In the genomic region with DNA sequence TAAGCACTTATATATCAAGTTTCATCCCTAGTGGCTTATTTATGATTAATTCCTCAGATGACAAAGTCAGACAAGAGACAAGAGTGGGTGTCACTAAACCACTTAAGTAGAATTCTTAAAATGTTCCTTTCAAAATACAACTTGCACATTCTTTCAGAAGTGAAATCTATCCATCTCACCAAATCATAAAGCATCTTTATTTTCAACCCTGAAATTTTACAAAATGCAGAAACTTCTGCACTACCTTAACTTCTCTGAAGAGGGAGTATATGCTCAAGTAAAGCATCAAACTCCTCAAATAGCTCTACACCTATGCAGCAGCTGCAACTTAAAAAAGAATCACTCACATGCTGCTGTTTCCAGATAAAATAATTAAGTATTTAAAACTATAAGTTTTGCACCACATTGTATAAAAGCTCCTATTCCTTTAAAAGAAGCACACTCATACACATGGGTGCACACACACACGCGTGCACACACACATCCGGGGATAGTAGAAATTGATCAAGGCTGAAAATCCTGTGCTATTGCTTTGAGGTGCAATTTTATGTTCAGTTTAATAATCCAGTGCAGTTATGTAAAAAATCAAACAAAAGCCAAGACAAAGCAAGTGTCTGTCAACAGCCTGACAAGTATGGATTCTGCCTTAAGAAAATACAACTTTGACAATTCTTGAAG, we compare ENCODE assay signal across 10 cellular contexts.
DNase-seq lines count a peak whose midpoint lies in the region; ATAC-seq and TF ChIP-seq lines count a peak whose summit lies in the region.
"Had no signal": no experiment of that assay in that cellular context is flagged by ENCODE, and none has a peak within 500 bp of the region (broad histone marks: within the 10 kb centered on the region; RNA-seq: fewer than 3 reads in every experiment).

No MANE protein-coding gene starts in this region.

- ATAC-seq in HG02981 (IDR thresholded peaks at IDR 0.05; ENCODE audit: unreplicated experiment) = peak; percentile 84
- no peak for ATAC-seq in Panc1
- no peak for ATAC-seq in gastroesophageal sphincter
- no peak for ATAC-seq in thoracic aorta (ENCODE audit: insufficient number of reproducible peaks, low FRiP score, low read depth)

- H3K27ac ChIP-seq in Panc1 (ENCODE audit: low read length) (no peak overlapping the region), gastroesophageal sphincter (no peak overlapping the region), thoracic aorta (no peak overlapping the region)
- H3K27ac ChIP-seq: BLaER1 had no signal

- no peak overlapping the region for H3K4me3 Mint-ChIP-seq in activated naive CD4-positive, alpha-beta T cell treated with anti-CD3 and anti-CD28 coated beads for 36 hours

- H3K36me3 ChIP-seq in Panc1 (ENCODE audit: control insufficient read depth, insufficient read depth, low read length) = no peaks in the 10 kb centered on the region
- no peaks in the 10 kb centered on the region for H3K36me3 ChIP-seq in gastroesophageal sphincter
- no peaks in the 10 kb centered on the region for H3K36me3 ChIP-seq in thoracic aorta

- no peaks in the 10 kb centered on the region for H3K36me3 Mint-ChIP-seq in activated naive CD4-positive, alpha-beta T cell treated with anti-CD3 and anti-CD28 coated beads for 36 hours (ENCODE audit: low read depth)

- intact Hi-C loops in Panc1 (cut with micrococcal nuclease; ENCODE audit: unreplicated experiment) = loop anchor here (5.0 kb wide), 1 partner anchor 1234 kb away; no protein-coding TSS in a partner anchor
- intact Hi-C loops in activated naive CD4-positive, alpha-beta T cell treated with anti-CD3 and anti-CD28 coated beads for 36 hours (cut with micrococcal nuclease) = no loop called here

- H3K4me3 ChIP-seq in Panc1 (ENCODE audit: low read depth in 2 of 2, low read length in 2 of 2) (no peak overlapping the region), gastroesophageal sphincter (no peak overlapping the region), thoracic aorta (no peak overlapping the region)
- H3K4me3 ChIP-seq: BLaER1, skin epidermis had no signal

- no TSS peak for BruUV-seq in Panc1 (replicated peaks; lab: Mats Ljungman, UMichigan)

- H3K9me3 ChIP-seq in Panc1 (ENCODE audit: control insufficient read depth, insufficient read depth, low read depth, low read length) (no peaks in the 10 kb centered on the region), gastroesophageal sphincter (no peaks in the 10 kb centered on the region), thoracic aorta (no peaks in the 10 kb centered on the region)
- H3K9me3 ChIP-seq: BLaER1 had no signal

- no peak for TF ChIP-seq POLR2A in gastroesophageal sphincter (IDR thresholded peaks at IDR 0.05)

- in situ Hi-C loops in Panc1 (cut with HindIII; ENCODE audit: low pct_unique_long_range_greater_than_20kb, low sequenced_read_pairs) = no loop called here

- H3K4me1 ChIP-seq in Panc1 (ENCODE audit: control insufficient read depth, insufficient read depth, low read length) = no peaks in the 10 kb centered on the region
- peaks cover 0 to 15% (median 0%) of the 10 kb centered on the region in 3 donors for H3K4me1 ChIP-seq in gastroesophageal sphincter
- H3K4me1 ChIP-seq in thoracic aorta (ENCODE audit: control insufficient read depth in 1 of 2, low read depth in 2 of 2) = peaks cover 2 to 9% of the 10 kb centered on the region in 2 donors

- TF ChIP-seq EP300 in gastroesophageal sphincter (IDR thresholded peaks at IDR 0.05) = no peak

- peak; percentile 33; the same call in 1 of the 2 replicates for TF ChIP-seq CTCF in Panc1 (IDR thresholded peaks at IDR 0.05)
- TF ChIP-seq CTCF in gastroesophageal sphincter (IDR thresholded peaks at IDR 0.05) = peak; percentile 38 to 66 (median 50)
- TF ChIP-seq CTCF in thoracic aorta (IDR thresholded peaks at IDR 0.05) = peak; percentile 58

- no peaks in the 10 kb centered on the region for H3K4me1 Mint-ChIP-seq in activated naive CD4-positive, alpha-beta T cell treated with anti-CD3 and anti-CD28 coated beads for 36 hours (ENCODE audit: low read depth)

- peaks cover 2% of the 10 kb centered on the region for H3K9me3 Mint-ChIP-seq in activated naive CD4-positive, alpha-beta T cell treated with anti-CD3 and anti-CD28 coated beads for 36 hours

- CTCF ChIA-PET in Panc1 (lab: Charles Lee) = interaction anchor here (0.7 kb wide), 1 partner anchor 49 kb away, joined by 3 read pairs; no protein-coding TSS in a partner anchor
- CTCF ChIA-PET in activated naive CD4-positive, alpha-beta T cell treated with anti-CD3 and anti-CD28 coated beads for 36 hours (lab: Charles Lee) = no interaction called here

- H3K27me3 Mint-ChIP-seq in activated naive CD4-positive, alpha-beta T cell treated with anti-CD3 and anti-CD28 coated beads for 36 hours (ENCODE audit: low read depth) = peaks cover 5% of the 10 kb centered on the region

- peak; percentile 22 for DNase-seq in DMS79 treated with DMSO at 0.1 percent for 48 hours (lab: John Stamatoyannopoulos, UW)
- DNase-seq in DMS79 (lab: John Stamatoyannopoulos, UW) = no peak
- DNase-seq in Panc1 (ENCODE audit: low read depth, low spot score) = no peak
- no peak for DNase-seq in thoracic aorta (ENCODE audit: low spot score)
- DNase-seq in cortex of kidney (lab: John Stamatoyannopoulos, UW) = no peak
- no peak for DNase-seq in activated naive CD4-positive, alpha-beta T cell treated with anti-CD3 and anti-CD28 coated beads for 36 hours

- H3K27me3 ChIP-seq in Panc1 (ENCODE audit: control insufficient read depth, insufficient read depth, low read length) = no peaks in the 10 kb centered on the region
- no peaks in the 10 kb centered on the region for H3K27me3 ChIP-seq in gastroesophageal sphincter
- H3K27me3 ChIP-seq in thoracic aorta (replicated peaks; ENCODE audit: insufficient read depth) = no peaks in the 10 kb centered on the region
- H3K27me3 ChIP-seq: BLaER1 had no signal

- no peak overlapping the region for H3K27ac Mint-ChIP-seq in activated naive CD4-positive, alpha-beta T cell treated with anti-CD3 and anti-CD28 coated beads for 36 hours

- 74 to 93% methylated on average over 3 of the region's 3 CpGs for WGBS in gastroesophageal sphincter (ENCODE audit: low coverage in 1 of 2), 2 donors

- POLR2A ChIA-PET in Panc1 (lab: Charles Lee) = no interaction called here
